8 cellular contexts compared by ENCODE assay signal in the genomic region with DNA sequence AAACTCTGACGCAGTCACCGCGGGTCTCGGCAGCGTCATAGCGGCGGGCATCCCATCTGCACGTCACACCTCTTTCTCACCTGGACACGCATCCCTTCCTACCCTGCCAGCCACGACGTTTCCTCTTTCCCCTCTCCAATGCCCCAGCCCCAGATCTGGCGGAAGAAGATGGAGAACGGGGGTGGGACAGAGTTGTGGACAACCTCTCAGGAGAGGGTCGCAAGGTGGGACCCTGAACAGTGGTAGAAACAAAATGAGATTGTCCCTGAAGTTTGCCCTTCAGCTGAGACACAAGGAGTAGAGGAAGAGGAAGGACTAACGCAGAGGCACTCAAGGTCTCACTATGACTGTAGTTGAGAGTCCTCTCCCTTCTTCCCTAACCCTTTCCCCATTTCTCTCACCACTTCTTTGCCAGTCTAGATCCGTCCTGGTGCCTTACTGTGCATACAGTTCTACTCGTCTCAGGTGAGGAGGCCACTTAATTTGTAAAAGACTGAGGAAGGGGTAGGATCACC. TPM values are rescaled to one million over a fixed set of nuclear protein-coding genes. Genes with fewer than 3 reads are reported as not detected.
DNase-seq lines count a peak whose midpoint lies in the region; ATAC-seq and TF ChIP-seq lines count a peak whose summit lies in the region.

No MANE protein-coding gene starts in this region.

- ATAC-seq in left colon, result peak; percentile 0

- peaks cover 43% of the 10 kb centered on the region for H3K4me1 Mint-ChIP-seq in activated naive CD4-positive, alpha-beta T cell treated with anti-CD3 and anti-CD28 coated beads for 36 hours (ENCODE audit: low read depth)

- H3K9me3 ChIP-seq in thyroid gland, result no peaks in the 10 kb centered on the region

- TF ChIP-seq CTCF in thyroid gland (IDR thresholded peaks at IDR 0.05), result no peak

- no peaks in the 10 kb centered on the region for H3K9me3 Mint-ChIP-seq in activated naive CD4-positive, alpha-beta T cell treated with anti-CD3 and anti-CD28 coated beads for 36 hours

- peaks cover 16 to 18% of the 10 kb centered on the region in 2 donors for H3K36me3 ChIP-seq in thyroid gland

- peak overlapping the region; percentile 99 for H3K27ac ChIP-seq in adipose tissue (ENCODE audit: low read depth, low read length)
- peak overlapping the region; percentile 92 to 94 (median 93) for H3K27ac ChIP-seq in thyroid gland

- CTCF ChIA-PET in activated naive CD4-positive, alpha-beta T cell treated with anti-CD3 and anti-CD28 coated beads for 36 hours (lab: Charles Lee), result interaction anchor here (0.6 kb wide), 1 partner anchor 156 kb away, joined by 6 read pairs; no protein-coding TSS in a partner anchor

- H3K27ac Mint-ChIP-seq in activated naive CD4-positive, alpha-beta T cell treated with anti-CD3 and anti-CD28 coated beads for 36 hours, result peak overlapping the region; percentile 84

- peak overlapping the region; percentile 81 to 94 (median 87) for H3K4me3 ChIP-seq in thyroid gland (replicated peaks in 1 of 3)

- 2 to 3% (median 3%) methylated on average over 17 of the region's 17 CpGs for WGBS in adipose tissue, 3 donors
- WGBS in thyroid gland, 2 donors, result 2% methylated on average over 17 of the region's 17 CpGs

- peaks cover 21% of the 10 kb centered on the region for H3K36me3 Mint-ChIP-seq in activated naive CD4-positive, alpha-beta T cell treated with anti-CD3 and anti-CD28 coated beads for 36 hours (ENCODE audit: low read depth)

- no peaks in the 10 kb centered on the region for H3K27me3 Mint-ChIP-seq in activated naive CD4-positive, alpha-beta T cell treated with anti-CD3 and anti-CD28 coated beads for 36 hours (ENCODE audit: low read depth)

- intact Hi-C loops in activated naive CD4-positive, alpha-beta T cell treated with anti-CD3 and anti-CD28 coated beads for 36 hours (cut with micrococcal nuclease), result loop anchor here (2.0 to 5.0 kb wide), 3 partner anchors 230 to 385 kb away; a partner anchor contains a TSS
- intact Hi-C loops in left colon (cut with DNase I, micrococcal nuclease), result no loop called here
- intact Hi-C loops in thyroid gland (cut with DNase I), result loop anchor here (10.0 kb wide), 1 partner anchor 112 kb away; a partner anchor contains a TSS

- no peak for DNase-seq in activated naive CD4-positive, alpha-beta T cell treated with anti-CD3 and anti-CD28 coated beads for 36 hours
- DNase-seq in activated naive CD4-positive, alpha-beta T cell treated with Interleukin-2 at 50 U/mL for 16 hours, result no peak
- DNase-seq in left colon, result no peak
- DNase-seq in thyroid gland, result no peak
- no peak for DNase-seq in superior temporal gyrus (ENCODE audit: extremely low spot score)
- no peak for DNase-seq in HUDEP-2 (lab: John Stamatoyannopoulos, UW; ENCODE audit: unreplicated experiment in 76 of 76)
- no peak for DNase-seq in MV-4-11 (lab: John Stamatoyannopoulos, UW)

- peaks cover 17 to 27% of the 10 kb centered on the region in 2 donors for H3K4me1 ChIP-seq in thyroid gland

- peak overlapping the region; percentile 84 for H3K4me3 Mint-ChIP-seq in activated naive CD4-positive, alpha-beta T cell treated with anti-CD3 and anti-CD28 coated beads for 36 hours

- TF ChIP-seq POLR2A in thyroid gland (IDR thresholded peaks at IDR 0.05), result no peak

- no peaks in the 10 kb centered on the region for H3K27me3 ChIP-seq in thyroid gland

RNA-seq across cellular contexts. Expression of a gene that starts 0.6 kb away (rescaled TPM):
- total RNA-seq in activated naive CD4-positive, alpha-beta T cell treated with anti-CD3 and anti-CD28 coated beads for 36 hours, result 10 to 100 TPM; 14.2 to 14.5 TPM
- polyA plus RNA-seq in adipose tissue, result 1 to 10 TPM; 7.2 to 9.6 (median 9.5) TPM
- total RNA-seq in left colon, result 1 to 10 TPM; 7.8 to 9.2 TPM
- 10 to 100 TPM; 23.5 to 28.5 (median 25.8) TPM for total RNA-seq in thyroid gland

RNA-seq across cellular contexts. Expression of a gene that starts 17.7 kb away (rescaled TPM):
- total RNA-seq in activated naive CD4-positive, alpha-beta T cell treated with anti-CD3 and anti-CD28 coated beads for 36 hours, result 10 to 100 TPM; 44.8 to 45.0 TPM
- 10 to 100 TPM; 64.3 to 86.6 (median 72.7) TPM for polyA plus RNA-seq in adipose tissue
- total RNA-seq in left colon (10 to 100 TPM; 40.1 to 44.7 TPM), thyroid gland (10 to 100 TPM; 27.2 to 88.7 (median 60.8) TPM)

Comparison
In these comparisons a context has a peak if more than half of its experiments do, and no peak if none do; other contexts are left out.
1. intact Hi-C loops: an anchor here in activated naive CD4-positive, alpha-beta T cell treated with anti-CD3 and anti-CD28 coated beads for 36 hours (2.0 to 5.0 kb wide) and thyroid gland (10.0 kb wide); none called in left colon.